8 cellular contexts compared by ENCODE assay signal in the genomic region with DNA sequence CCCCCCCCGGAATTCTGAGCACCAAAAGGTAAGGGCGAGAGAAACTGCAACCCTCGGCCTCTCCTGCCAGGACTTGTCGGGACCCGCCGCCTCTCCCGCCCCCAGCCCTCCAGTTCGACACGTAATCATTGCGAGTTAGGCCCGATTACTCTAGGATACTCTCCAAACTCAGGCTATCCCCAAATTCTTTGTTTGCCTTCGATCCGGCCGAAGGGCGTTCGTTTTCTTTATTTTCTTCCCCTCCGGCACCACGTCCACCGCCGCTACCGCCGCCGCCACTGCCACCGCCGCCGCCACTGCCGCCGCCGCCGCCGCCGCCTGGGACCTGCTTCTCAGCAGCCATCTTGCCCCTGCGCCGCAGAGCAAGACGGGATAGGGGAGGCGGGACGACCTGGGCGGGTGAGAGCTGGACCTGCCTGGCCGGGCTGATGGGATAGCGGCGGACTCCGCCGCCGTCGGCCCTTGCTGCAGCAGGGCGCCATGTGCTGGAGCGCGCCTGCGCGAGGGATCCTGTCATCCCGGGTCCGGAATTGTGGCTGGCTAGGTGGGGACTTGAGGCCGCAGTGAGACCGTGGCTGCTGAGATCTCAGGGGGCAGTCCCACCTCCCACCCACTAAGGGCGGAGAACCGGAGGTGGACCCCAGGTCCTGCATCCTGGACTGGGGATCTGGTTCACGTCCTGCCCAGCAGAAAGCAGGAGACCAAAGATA. TPM values are rescaled to one million over a fixed set of nuclear protein-coding genes. Genes with fewer than 3 reads are reported as not detected.
A peak's percentile ranks its signal among the peaks of the same experiment; 100 is the strongest.
DNase-seq lines count a peak whose midpoint lies in the region; ATAC-seq and TF ChIP-seq lines count a peak whose summit lies in the region.

Gene SRP68, minus strand, starts transcription at position 369 of the 710 bp plus-strand sequence. Its CDS starts 26 bp downstream, at position 343.

- CTCF ChIA-PET in Calu3 (lab: Charles Lee) = interaction anchor here (1.4 kb wide), 1 partner anchor 58 kb away, joined by 4 read pairs; no protein-coding TSS in a partner anchor
- CTCF ChIA-PET in PC-9 (lab: Charles Lee) = interaction anchor here (0.5 to 0.7 kb wide), 2 partner anchors 37 to 712 kb away, joined by 3 to 18 read pairs; no protein-coding TSS in a partner anchor

- peaks cover 11% of the 10 kb centered on the region for H3K4me1 Mint-ChIP-seq in Calu3 (ENCODE audit: low read depth, unreplicated experiment)
- H3K4me1 Mint-ChIP-seq in IgD-negative memory B cell = peaks cover 31 to 37% (median 35%) of the 10 kb centered on the region in 3 donors

- peak within 1 kb of the TSS; percentile 95 for H3K4me2 ChIP-seq in PC-9

- no peaks in the 10 kb centered on the region; the same call in 1 of the 2 replicates for H3F3A ChIP-seq in PC-9 (ENCODE audit: insufficient read depth, low read depth)

- intact Hi-C loops in Calu3 (cut with micrococcal nuclease; ENCODE audit: unreplicated experiment) (loop anchor here (5.0 kb wide), 1 partner anchor 45 kb away; the partner anchor contains the start of gene EVPL), PC-9 (cut with micrococcal nuclease; ENCODE audit: unreplicated experiment) (no loop called here)

- ATAC-seq in GM21515 (IDR thresholded peaks at IDR 0.05; ENCODE audit: unreplicated experiment) = peak; percentile 88

- H3K4me1 ChIP-seq in PC-9 (replicated peaks; ENCODE audit: insufficient read depth) (peaks cover 9% of the 10 kb centered on the region; the same call in 1 of the 2 replicates), mucosa of rectum (ENCODE audit: control insufficient read depth in 2 of 2, insufficient read depth in 2 of 2, low read length in 2 of 2) (peaks cover 20 to 26% of the 10 kb centered on the region in 2 donors)

- H3K9me3 ChIP-seq in PC-9 (ENCODE audit: insufficient read depth, low read depth) (no peaks in the 10 kb centered on the region), mucosa of rectum (ENCODE audit: control insufficient read depth in 2 of 2, low read length in 2 of 2) (no peaks in the 10 kb centered on the region)

- H3K9me2 ChIP-seq in PC-9 (ENCODE audit: insufficient read depth) = no peaks in the 10 kb centered on the region

- H2AFZ ChIP-seq in PC-9 = peak within 1 kb of the TSS; percentile 91

- H4K20me1 ChIP-seq in PC-9 (ENCODE audit: insufficient read depth) = peaks cover 9% of the 10 kb centered on the region; the same call in 1 of the 2 replicates

- H3K27ac ChIP-seq in PC-9 (peak within 1 kb of the TSS; percentile 45), mucosa of rectum (ENCODE audit: low read depth in 2 of 2, low read length in 2 of 2) (peak within 1 kb of the TSS; percentile 50 to 72)

- peak within 1 kb of the TSS; percentile 87 for H3K4me3 Mint-ChIP-seq in Calu3 (ENCODE audit: low read depth, unreplicated experiment)
- peak within 1 kb of the TSS; percentile 93 to 97 (median 96) for H3K4me3 Mint-ChIP-seq in IgD-negative memory B cell

- peak within 1 kb of the TSS; percentile 73 for H3K27ac Mint-ChIP-seq in Calu3 (ENCODE audit: unreplicated experiment)
- peak within 1 kb of the TSS; percentile 88 to 95 (median 94) for H3K27ac Mint-ChIP-seq in IgD-negative memory B cell

- H3K27me3 ChIP-seq in PC-9 (ENCODE audit: insufficient read depth, low read depth) = no peaks in the 10 kb centered on the region; the same call in 1 of the 2 replicates
- H3K27me3 ChIP-seq in mucosa of rectum (ENCODE audit: control insufficient read depth in 2 of 2, insufficient read depth in 2 of 2, low read length in 2 of 2) = peaks cover 33 to 34% of the 10 kb centered on the region in 2 donors

- H3K4me3 ChIP-seq in PC-9 = peak within 1 kb of the TSS; percentile 83
- H3K4me3 ChIP-seq in epithelial cell of proximal tubule (ENCODE audit: low read depth, low read length) = peak within 1 kb of the TSS; percentile 97
- peak within 1 kb of the TSS; percentile 89 to 97 for H3K4me3 ChIP-seq in mucosa of rectum (ENCODE audit: low read length in 2 of 2)

- H3K36me3 Mint-ChIP-seq in Calu3 (ENCODE audit: insufficient read depth, unreplicated experiment) = peaks cover 44% of the 10 kb centered on the region
- H3K36me3 Mint-ChIP-seq in IgD-negative memory B cell = peaks cover 1% of the 10 kb centered on the region

- peaks cover 44% of the 10 kb centered on the region for H3K79me2 ChIP-seq in PC-9 (ENCODE audit: low read depth)

- H3K36me3 ChIP-seq in PC-9 (ENCODE audit: low read depth) (no peaks in the 10 kb centered on the region), mucosa of rectum (ENCODE audit: control insufficient read depth in 2 of 2, insufficient read depth in 2 of 2, low read length in 2 of 2) (peaks cover 5 to 10% of the 10 kb centered on the region in 2 donors)

- BruUV-seq in Calu3 (replicated peaks; lab: Mats Ljungman, UMichigan) (no TSS peak), PC-9 (replicated peaks; lab: Mats Ljungman, UMichigan) (no TSS peak)

- peak; percentile 95 for DNase-seq in Calu3
- peak; percentile 72 to 90 for DNase-seq in PC-9
- DNase-seq in activated T-cell treated with anti-CD3 and anti-CD28 coated beads, Interleukin-2, amount 50 U/mL, for 1 hour = peak; percentile 85
- peak; percentile 40 for DNase-seq in epithelial cell of proximal tubule (ENCODE audit: low read depth)
- DNase-seq in stimulated activated CD8-positive, alpha-beta memory T cell treated with anti-CD3 and anti-CD28 coated beads, Interleukin-4, amount 100 ng/mL, for 4 hours (ENCODE audit: low read depth in 2 of 2, low spot score in 1 of 2) = peak; percentile 60 to 73

- peak within 1 kb of the TSS; percentile 81 to 92 for H3K9ac ChIP-seq in mucosa of rectum (ENCODE audit: low read depth in 1 of 2, low read length in 2 of 2)

- no peaks in the 10 kb centered on the region for H3K9me3 Mint-ChIP-seq in Calu3 (ENCODE audit: low read depth, unreplicated experiment)
- peaks cover 0 to 2% (median 0%) of the 10 kb centered on the region in 3 donors for H3K9me3 Mint-ChIP-seq in IgD-negative memory B cell

- peaks cover 31% of the 10 kb centered on the region for H3K27me3 Mint-ChIP-seq in Calu3 (ENCODE audit: unreplicated experiment)
- H3K27me3 Mint-ChIP-seq in IgD-negative memory B cell = peaks cover 29% of the 10 kb centered on the region

- TF ChIP-seq CTCF in Calu3 (IDR thresholded peaks at IDR 0.05; ENCODE audit: unreplicated experiment) = no peak
- no peak for TF ChIP-seq CTCF in PC-9 (conservative IDR thresholded peaks at IDR 0.05)
- TF ChIP-seq CTCF in epithelial cell of proximal tubule (conservative IDR thresholded peaks at IDR 0.05; ENCODE audit: low read depth, low read length) = no peak

- POLR2A ChIA-PET in PC-9 (lab: Charles Lee; ENCODE audit: unreplicated experiment) = interaction anchor here (0.5 to 0.6 kb wide), 2 partner anchors 32 to 193 kb away, joined by 6 to 8 read pairs; partner anchors contain the start of genes EXOC7 and UBALD2

RNA-seq across cellular contexts. Expression of gene SRP68, which starts in this region (rescaled TPM):
- total RNA-seq in Calu3 (2022) = 80.7 and 84.5 TPM in 2 replicates
- 58.7 TPM for polyA plus RNA-seq in IgD-negative memory B cell
- total RNA-seq in PC-9 (2021) = 69.7 and 91.7 TPM in 2 replicates
- 15.3 and 32.6 TPM in 2 replicates for total RNA-seq in epithelial cell of proximal tubule

Comparison
In these comparisons a context has a peak if more than half of its experiments do, and no peak if none do; other contexts are left out.
1. Peak in every context shown above with its lines: DNase-seq, ATAC-seq, H3K4me3 ChIP-seq and H3K27ac ChIP-seq.
2. DNase-seq: peak in every context shown above with its lines; median percentile 95 in Calu3; 85 in activated T-cell treated with anti-CD3 and anti-CD28 coated beads, Interleukin-2, amount 50 U/mL, for 1 hour; 81 in PC-9; 66 in stimulated activated CD8-positive, alpha-beta memory T cell treated with anti-CD3 and anti-CD28 coated beads, Interleukin-4, amount 100 ng/mL, for 4 hours; 40 in epithelial cell of proximal tubule.